21 cellular contexts compared by ENCODE assay signal in genomic region chr4:124993838-124994237, GRCh38.
"Had no signal": no experiment of that assay in that cellular context is flagged by ENCODE, and none has a peak within 500 bp of the region (broad histone marks: within the 10 kb centered on the region; RNA-seq: fewer than 3 reads in every experiment).

No MANE protein-coding gene starts in this region.

- H3K9me3 ChIP-seq: esophagus muscularis mucosa, gastrocnemius medialis, heart right ventricle, left lung, lower lobe of right lung, mucosa of descending colon had no signal

- H3K27ac Mint-ChIP-seq: mesothelial cell of epicardium, naive B cell had no signal

- H3K27me3 Mint-ChIP-seq: naive B cell had no signal

- H3K4me3 Mint-ChIP-seq: mesothelial cell of epicardium, naive B cell had no signal

- ATAC-seq: gastrocnemius medialis, heart right ventricle, left cardiac atrium, left lung, left ventricle myocardium superior, lower lobe of right lung, mucosa of descending colon had no signal

- H3K27ac ChIP-seq: coronary artery, dorsolateral prefrontal cortex, esophagus muscularis mucosa, gastrocnemius medialis, heart right ventricle, left lung, lower lobe of right lung had no signal

- DNase-seq: dermis blood vessel endothelial cell; dorsolateral prefrontal cortex; effector CD4-positive, alpha-beta T cell; effector memory CD4-positive, alpha-beta T cell; foreskin fibroblast; foreskin melanocyte; gastrocnemius medialis; glutamatergic neuron; head of caudate nucleus; heart right ventricle; hippocampal formation; left cardiac atrium; left lung; left ventricle myocardium superior; lower lobe of right lung; mesenchymal stem cell; mucosa of descending colon; naive B cell had no signal

- H3K9me3 Mint-ChIP-seq: mesothelial cell of epicardium had no signal

- H3K4me1 Mint-ChIP-seq: naive B cell had no signal

- H3K4me1 ChIP-seq: esophagus muscularis mucosa, gastrocnemius medialis, heart right ventricle, left lung, lower lobe of right lung had no signal

- H3K27me3 ChIP-seq: dorsolateral prefrontal cortex, esophagus muscularis mucosa, gastrocnemius medialis, heart right ventricle, left lung had no signal

- H3K4me3 ChIP-seq: coronary artery, dorsolateral prefrontal cortex, esophagus muscularis mucosa, gastrocnemius medialis, heart right ventricle, left lung, lower lobe of right lung, mucosa of descending colon had no signal

- H3K36me3 Mint-ChIP-seq: mesothelial cell of epicardium, naive B cell had no signal

- H3K36me3 ChIP-seq: esophagus muscularis mucosa, gastrocnemius medialis, heart right ventricle, left lung, lower lobe of right lung had no signal
